8 cellular contexts compared by ENCODE assay signal in genomic region chr10:63520463-63521388, GRCh38. TPM values are rescaled to one million over a fixed set of nuclear protein-coding genes. Genes with fewer than 3 reads are reported as not detected.
DNase-seq lines count a peak whose midpoint lies in the region; ATAC-seq, FAIRE-seq and TF ChIP-seq lines count a peak whose summit lies in the region.

No MANE protein-coding gene starts in this region.

- TF ChIP-seq EP300 in upper lobe of left lung (IDR thresholded peaks at IDR 0.05), result no peak

- H3K36me3 Mint-ChIP-seq in activated T-helper 2 cell treated with anti-CD3 and anti-CD28 coated beads, Interferon-gamma antibody, Interleukin-2, Interleukin-4, amounts not matched to agents 10 μg/mL and 5 μg/mL and 100 μg/mL, durations not matched to agents 14 hours and 24 hours and 36 hours (ENCODE audit: low read depth), result peaks cover 20% of the 10 kb centered on the region
- peaks cover 38% of the 10 kb centered on the region for H3K36me3 Mint-ChIP-seq in neural progenitor cell

- peaks cover 74% of the 10 kb centered on the region for H3K4me1 ChIP-seq in PC-3 (ENCODE audit: insufficient read depth, low read length)
- peaks cover 30% of the 10 kb centered on the region for H3K4me1 ChIP-seq in neural progenitor cell
- H3K4me1 ChIP-seq in upper lobe of left lung, result peaks cover 32 to 64% (median 38%) of the 10 kb centered on the region in 4 donors

- TF ChIP-seq POLR2A in upper lobe of left lung (IDR thresholded peaks at IDR 0.05), result peak in 1 of 4 donors; percentile 58

- H3K9ac ChIP-seq in PC-3 (ENCODE audit: low read length), result peak overlapping the region; percentile 91
- H3K9ac ChIP-seq in neural progenitor cell, result peak overlapping the region; percentile 55

- CTCF ChIA-PET in PC-3 (lab: Charles Lee), result interaction anchor here (0.7 kb wide), 2 partner anchors 40 to 431 kb away, joined by 3 to 5 read pairs; no protein-coding TSS in a partner anchor

- H4K20me1 ChIP-seq in PC-3 (ENCODE audit: low read length) (peaks cover 43% of the 10 kb centered on the region), neural progenitor cell (ENCODE audit: low read depth) (peaks cover 32% of the 10 kb centered on the region)

- H3K27ac Mint-ChIP-seq in activated T-helper 2 cell treated with anti-CD3 and anti-CD28 coated beads, Interferon-gamma antibody, Interleukin-2, Interleukin-4, amounts not matched to agents 10 μg/mL and 5 μg/mL and 100 μg/mL, durations not matched to agents 14 hours and 24 hours and 36 hours, result peak overlapping the region; percentile 77
- no peak overlapping the region for H3K27ac Mint-ChIP-seq in neural progenitor cell

- TF ChIP-seq CTCF in PC-3 (conservative IDR thresholded peaks at IDR 0.05; ENCODE audit: low read depth, low read length) (no peak), fibroblast of the aortic adventitia (IDR thresholded peaks at IDR 0.05; ENCODE audit: insufficient read depth, low read length) (no peak), neural progenitor cell (IDR thresholded peaks at IDR 0.05) (no peak), upper lobe of left lung (IDR thresholded peaks at IDR 0.05) (no peak)

- H3K27me3 ChIP-seq in PC-3 (ENCODE audit: low read length), result no peaks in the 10 kb centered on the region
- H3K27me3 ChIP-seq in neural progenitor cell, result no peaks in the 10 kb centered on the region
- H3K27me3 ChIP-seq in upper lobe of left lung, result no peaks in the 10 kb centered on the region

- peaks cover 57% of the 10 kb centered on the region for H3K4me1 Mint-ChIP-seq in activated T-helper 2 cell treated with anti-CD3 and anti-CD28 coated beads, Interferon-gamma antibody, Interleukin-2, Interleukin-4, amounts not matched to agents 10 μg/mL and 5 μg/mL and 100 μg/mL, durations not matched to agents 14 hours and 24 hours and 36 hours (ENCODE audit: low read depth)
- H3K4me1 Mint-ChIP-seq in neural progenitor cell, result peaks cover 22% of the 10 kb centered on the region

- H3F3A ChIP-seq in PC-3 (ENCODE audit: low read length, unreplicated experiment), result peaks cover 12% of the 10 kb centered on the region
- H3F3A ChIP-seq in neural progenitor cell (ENCODE audit: low read depth), result peaks cover 45% of the 10 kb centered on the region

- peak overlapping the region; percentile 89 for H3K27ac ChIP-seq in PC-3 (ENCODE audit: low read length)
- peak overlapping the region; percentile 91 for H3K27ac ChIP-seq in neural progenitor cell
- H3K27ac ChIP-seq in upper lobe of left lung, result peak overlapping the region; percentile 91 to 100 (median 99)

- peaks cover 92% of the 10 kb centered on the region for H3K79me2 ChIP-seq in PC-3 (ENCODE audit: low read length)
- peaks cover 92% of the 10 kb centered on the region for H3K79me2 ChIP-seq in neural progenitor cell (ENCODE audit: low read depth)

- intact Hi-C loops in PC-3 (cut with micrococcal nuclease), result loop anchor here (1.0 to 5.0 kb wide), 6 partner anchors 33 to 304 kb away; no protein-coding TSS in a partner anchor
- intact Hi-C loops in activated T-helper 2 cell treated with anti-CD3 and anti-CD28 coated beads, Interferon-gamma antibody, Interleukin-2, Interleukin-4, amounts not matched to agents 10 μg/mL and 5 μg/mL and 100 μg/mL, durations not matched to agents 14 hours and 24 hours and 36 hours (cut with micrococcal nuclease), result loop anchor here (2.0 to 5.0 kb wide), 6 partner anchors 108 to 703 kb away; partner anchors contain the start of gene EGR2

- POLR2A ChIA-PET in PC-3 (lab: Charles Lee; ENCODE audit: unreplicated experiment), result interaction anchor here (1.0 kb wide), 1 partner anchor 56 kb away, joined by 3 read pairs; no protein-coding TSS in a partner anchor

- H3K4me2 ChIP-seq in PC-3 (ENCODE audit: low read length) (peak overlapping the region; percentile 80), neural progenitor cell (peak overlapping the region; percentile 78)

- ATAC-seq in HG03378 (IDR thresholded peaks at IDR 0.05; ENCODE audit: unreplicated experiment) (peak; percentile 36), PC-3 (peak; percentile 80), upper lobe of left lung (ENCODE audit: low FRiP score in 2 of 2) (peak; percentile 92 to 94)

- WGBS in upper lobe of left lung, 2 donors, result 15 to 30% methylated on average over 9 to 17 of the region's 46 CpGs

- peak; percentile 40 for FAIRE-seq in GM19239 (lab: Jason Lieb, UNC)

- H3K4me3 ChIP-seq in PC-3 (ENCODE audit: low read length) (peak overlapping the region; percentile 67), fibroblast of the aortic adventitia (ENCODE audit: low read depth, low read length) (peak overlapping the region; percentile 71), neural progenitor cell (peak overlapping the region; percentile 65), upper lobe of left lung (peak overlapping the region; percentile 14 to 91 (median 82))

- H3K27me3 Mint-ChIP-seq in activated T-helper 2 cell treated with anti-CD3 and anti-CD28 coated beads, Interferon-gamma antibody, Interleukin-2, Interleukin-4, amounts not matched to agents 10 μg/mL and 5 μg/mL and 100 μg/mL, durations not matched to agents 14 hours and 24 hours and 36 hours (ENCODE audit: low read depth), result no peaks in the 10 kb centered on the region
- no peaks in the 10 kb centered on the region for H3K27me3 Mint-ChIP-seq in neural progenitor cell (ENCODE audit: insufficient read depth, low read depth)

- H2AFZ ChIP-seq in PC-3 (ENCODE audit: low read length) (peak overlapping the region; percentile 81), neural progenitor cell (replicated peaks) (peak overlapping the region; percentile 86)

- no peaks in the 10 kb centered on the region for H3K9me3 ChIP-seq in PC-3 (ENCODE audit: low read length)
- H3K9me3 ChIP-seq in neural progenitor cell (ENCODE audit: low read depth), result no peaks in the 10 kb centered on the region
- H3K9me3 ChIP-seq in upper lobe of left lung, result peaks cover 0 to 3% (median 0%) of the 10 kb centered on the region in 4 donors

- TSS peak; percentile 34 for BruUV-seq in PC-3 (replicated peaks; lab: Mats Ljungman, UMichigan)

- H3K36me3 ChIP-seq in PC-3 (ENCODE audit: low read depth, low read length) (0 out of 2 replicates have a peak, but pooled peaks cover 6% of the 10 kb centered on the region), neural progenitor cell (no peaks in the 10 kb centered on the region), upper lobe of left lung (no peaks in the 10 kb centered on the region)

- DNase-seq in CMK (ENCODE audit: low read depth) (peak; percentile 32), GM19239 (ENCODE audit: insufficient read length, low spot score) (peak; percentile 59), PC-3 (peak; percentile 95), fibroblast of the aortic adventitia (ENCODE audit: low read depth) (peak; percentile 55), neural progenitor cell (ENCODE audit: low spot score) (peak; percentile 90), upper lobe of left lung (peak in 1 of 2 donors; percentile 79)
- peak; percentile 51 for DNase-seq in activated T-helper 2 cell treated with anti-CD3 and anti-CD28 coated beads, Interferon-gamma antibody, Interleukin-2, Interleukin-4, amounts not matched to agents 10 μg/mL and 5 μg/mL and 100 μg/mL, durations not matched to agents 14 hours and 24 hours and 36 hours (ENCODE audit: low spot score)

- H3K9me3 Mint-ChIP-seq in activated T-helper 2 cell treated with anti-CD3 and anti-CD28 coated beads, Interferon-gamma antibody, Interleukin-2, Interleukin-4, amounts not matched to agents 10 μg/mL and 5 μg/mL and 100 μg/mL, durations not matched to agents 14 hours and 24 hours and 36 hours, result no peaks in the 10 kb centered on the region
- peaks cover 35% of the 10 kb centered on the region for H3K9me3 Mint-ChIP-seq in neural progenitor cell

- H3K4me3 Mint-ChIP-seq in activated T-helper 2 cell treated with anti-CD3 and anti-CD28 coated beads, Interferon-gamma antibody, Interleukin-2, Interleukin-4, amounts not matched to agents 10 μg/mL and 5 μg/mL and 100 μg/mL, durations not matched to agents 14 hours and 24 hours and 36 hours (ENCODE audit: low read depth), result peak overlapping the region; percentile 81
- H3K4me3 Mint-ChIP-seq in neural progenitor cell, result peak overlapping the region; percentile 84

- no peaks in the 10 kb centered on the region for H3K9me2 ChIP-seq in PC-3 (replicated peaks; ENCODE audit: low read length)

RNA-seq across cellular contexts. Expression of gene REEP3, which starts 0.5 kb away (rescaled TPM):
- total RNA-seq in PC-3 (2014; rRNA removed), result 63.2 and 75.2 TPM in 2 replicates
- total RNA-seq in activated T-helper 2 cell treated with anti-CD3 and anti-CD28 coated beads, Interferon-gamma antibody, Interleukin-2, Interleukin-4, amounts not matched to agents 10 μg/mL and 5 μg/mL and 100 μg/mL, durations not matched to agents 14 hours and 24 hours and 36 hours, result 24.6 and 24.9 TPM in 2 replicates
- total RNA-seq in fibroblast of the aortic adventitia (ENCODE audit: low replicate concordance), result 17.7 and 95.1 TPM in 2 replicates
- total RNA-seq in neural progenitor cell (ENCODE audit: low replicate concordance), result 25.9 and 42.0 TPM in 2 replicates
- 10 to 100 TPM; 23.6 to 63.9 (median 41.8) TPM for total RNA-seq in upper lobe of left lung

RNA-seq across cellular contexts. Expression of gene JMJD1C, which starts 54.9 kb away (rescaled TPM):
- total RNA-seq in PC-3 (2014; rRNA removed) (121 and 139 TPM in 2 replicates), fibroblast of the aortic adventitia (ENCODE audit: low replicate concordance) (77.2 and 120 TPM in 2 replicates), neural progenitor cell (ENCODE audit: low replicate concordance) (88.9 and 143 TPM in 2 replicates), upper lobe of left lung (100 to 1,000 TPM in 2 of 6 donors, 10 to 100 TPM in 4; 80.2 to 130 (median 94.2) TPM)
- 33.8 and 35.2 TPM in 2 replicates for total RNA-seq in activated T-helper 2 cell treated with anti-CD3 and anti-CD28 coated beads, Interferon-gamma antibody, Interleukin-2, Interleukin-4, amounts not matched to agents 10 μg/mL and 5 μg/mL and 100 μg/mL, durations not matched to agents 14 hours and 24 hours and 36 hours

Comparison
In these comparisons a context has a peak if more than half of its experiments do, and no peak if none do; other contexts are left out.
1. ATAC-seq: peak in every context shown above with its lines; median percentile 93 in upper lobe of left lung; 80 in PC-3; 36 in HG03378.